Comparison of ENCODE assay signal across 8 cellular contexts in the genomic region with DNA sequence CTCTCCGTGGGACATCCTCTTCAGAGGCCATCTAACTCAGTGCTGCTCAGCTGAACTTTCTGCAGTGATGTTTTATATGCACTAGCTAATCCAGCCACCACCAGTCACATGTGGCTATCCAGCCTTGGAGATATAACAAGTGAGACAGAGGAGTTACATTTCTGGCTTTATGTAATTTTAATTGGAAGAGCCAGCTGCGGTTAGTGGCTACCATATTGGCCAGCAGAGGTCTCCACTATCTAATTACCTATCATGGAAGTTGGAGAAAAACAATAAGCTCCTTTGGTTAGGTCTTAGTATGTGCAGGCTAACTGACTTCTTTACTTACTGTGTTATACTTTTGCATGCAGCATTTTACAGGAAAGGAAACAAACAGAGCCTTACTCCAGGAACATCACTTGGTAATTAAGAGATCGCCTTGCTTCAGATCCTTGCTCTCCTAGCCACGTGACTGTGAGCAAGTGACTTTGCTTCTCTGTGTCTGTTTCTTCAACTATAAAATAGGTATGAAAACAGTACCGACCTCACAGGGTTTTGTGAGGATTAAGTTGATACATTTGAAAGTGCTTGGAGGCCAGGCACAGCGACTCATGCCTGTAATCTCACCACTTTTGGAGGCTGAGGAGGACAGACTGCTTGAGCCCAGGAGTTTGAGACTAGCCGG. TPM values are rescaled to one million over a fixed set of nuclear protein-coding genes. Genes with fewer than 3 reads are reported as not detected.
DNase-seq lines count a peak whose midpoint lies in the region; FAIRE-seq and TF ChIP-seq lines count a peak whose summit lies in the region.

No MANE protein-coding gene starts in this region.

- peak overlapping the region; percentile 59 for H3K4me3 Mint-ChIP-seq in type B pancreatic cell
- H3K4me3 Mint-ChIP-seq in T-helper 2 cell treated with Interferon-gamma antibody and Interleukin-4, amounts not matched to agents 5 μg/mL and 100 μg/mL, for 36 hours: no peak overlapping the region

- H3K36me3 Mint-ChIP-seq in type B pancreatic cell: no peaks in the 10 kb centered on the region
- H3K36me3 Mint-ChIP-seq in T-helper 2 cell treated with Interferon-gamma antibody and Interleukin-4, amounts not matched to agents 5 μg/mL and 100 μg/mL, for 36 hours (ENCODE audit: low read depth): peaks cover 2% of the 10 kb centered on the region

- H3K4me1 ChIP-seq in ascending aorta (no peaks in the 10 kb centered on the region), keratinocyte (ENCODE audit: control insufficient read depth, extremely low read depth, insufficient read depth, low read length) (peaks cover 19% of the 10 kb centered on the region)

- TF ChIP-seq CTCF in 22Rv1 (IDR thresholded peaks at IDR 0.05) (peak; percentile 87), ascending aorta (IDR thresholded peaks at IDR 0.05) (peak in 2 of 3 experiments; percentile 15 to 38), keratinocyte (optimal IDR thresholded peaks at IDR 0.05 in 1 of 3, IDR thresholded peaks at IDR 0.05 in 1 of 3, conservative IDR thresholded peaks at IDR 0.05 in 1 of 3; ENCODE audit: extremely low read depth in 1 of 3, insufficient read depth in 2 of 3, low read length in 3 of 3) (peak; percentile 45 to 78 (median 65)), type B pancreatic cell (conservative IDR thresholded peaks at IDR 0.05) (peak; percentile 80)

- H3K79me2 ChIP-seq in keratinocyte (ENCODE audit: control insufficient read depth, insufficient read depth, low read length): no peaks in the 10 kb centered on the region

- H3K9me1 ChIP-seq in keratinocyte (ENCODE audit: control insufficient read depth, extremely low read depth, insufficient read depth, low read length): no peaks in the 10 kb centered on the region

- H3K27me3 ChIP-seq in ascending aorta (no peaks in the 10 kb centered on the region), keratinocyte (ENCODE audit: control insufficient read depth, extremely low read depth, insufficient read depth, low read length) (peaks cover 10% of the 10 kb centered on the region)

- no peak overlapping the region for H3K4me3 ChIP-seq in ascending aorta
- no peak overlapping the region for H3K4me3 ChIP-seq in keratinocyte (ENCODE audit: control insufficient read depth in 2 of 3, extremely low read depth in 1 of 3, insufficient read depth in 2 of 3, low read depth in 1 of 3, low read length in 3 of 3)

- peak overlapping the region; percentile 41 for H3K27ac Mint-ChIP-seq in type B pancreatic cell
- H3K27ac Mint-ChIP-seq in T-helper 2 cell treated with Interferon-gamma antibody and Interleukin-4, amounts not matched to agents 5 μg/mL and 100 μg/mL, for 36 hours: no peak overlapping the region

- FAIRE-seq in keratinocyte (lab: Jason Lieb, UNC): peak; percentile 78

- no peaks in the 10 kb centered on the region for H4K20me1 ChIP-seq in keratinocyte (ENCODE audit: control insufficient read depth, extremely low read depth, insufficient read depth, low read length)

- H3K36me3 ChIP-seq in ascending aorta: no peaks in the 10 kb centered on the region
- H3K36me3 ChIP-seq in keratinocyte (ENCODE audit: control insufficient read depth in 2 of 2, extremely low read depth in 1 of 2, insufficient read depth in 2 of 2, low read length in 2 of 2): peaks cover 0 to 6% of the 10 kb centered on the region in 2 experiments

- H3K4me2 ChIP-seq in keratinocyte (ENCODE audit: control insufficient read depth, extremely low read depth, insufficient read depth, low read depth, low read length): no peak overlapping the region

- no peaks in the 10 kb centered on the region for H3K4me1 Mint-ChIP-seq in type B pancreatic cell (ENCODE audit: unreplicated experiment)
- H3K4me1 Mint-ChIP-seq in T-helper 2 cell treated with Interferon-gamma antibody and Interleukin-4, amounts not matched to agents 5 μg/mL and 100 μg/mL, for 36 hours (ENCODE audit: low read depth): peaks cover 2% of the 10 kb centered on the region

- H3K9me3 ChIP-seq in ascending aorta (no peaks in the 10 kb centered on the region), keratinocyte (ENCODE audit: control insufficient read depth, low read depth, low read length) (no peaks in the 10 kb centered on the region)

- DNase-seq in ELR (ENCODE audit: low read depth): peak; percentile 61
- peak; percentile 27 for DNase-seq in NCI-H146 treated with DMSO at 0.1 percent for 48 hours (lab: John Stamatoyannopoulos, UW; ENCODE audit: unreplicated experiment)
- no peak for DNase-seq in ascending aorta (ENCODE audit: low spot score in 2 of 2)
- no peak for DNase-seq in keratinocyte (ENCODE audit: low read depth, low spot score)
- no peak for DNase-seq in type B pancreatic cell (ENCODE audit: extremely low spot score, unreplicated experiment)
- no peak for DNase-seq in T-helper 2 cell treated with Interferon-gamma antibody and Interleukin-4, amounts not matched to agents 5 μg/mL and 100 μg/mL, for 36 hours (ENCODE audit: low spot score)
- DNase-seq in GM19238 (ENCODE audit: insufficient read length, low spot score): no peak

- intact Hi-C loops in ascending aorta (cut with DNase I): no loop called here

- H3K27ac ChIP-seq in 22Rv1 (peak overlapping the region; percentile 50), ascending aorta (no peak overlapping the region), keratinocyte (ENCODE audit: control insufficient read depth, insufficient read depth, low read length) (no peak overlapping the region)

- H3K27me3 Mint-ChIP-seq in type B pancreatic cell: peaks cover 73% of the 10 kb centered on the region
- H3K27me3 Mint-ChIP-seq in T-helper 2 cell treated with Interferon-gamma antibody and Interleukin-4, amounts not matched to agents 5 μg/mL and 100 μg/mL, for 36 hours (ENCODE audit: low read depth): peaks cover 40% of the 10 kb centered on the region

- H3K9me3 Mint-ChIP-seq in type B pancreatic cell: no peaks in the 10 kb centered on the region
- H3K9me3 Mint-ChIP-seq in T-helper 2 cell treated with Interferon-gamma antibody and Interleukin-4, amounts not matched to agents 5 μg/mL and 100 μg/mL, for 36 hours: no peaks in the 10 kb centered on the region

- dilution Hi-C loops in keratinocyte (cut with MboI; ENCODE audit: extremely low pct_ligation_motif_present, low sequenced_read_pairs): no loop called here

- no peak overlapping the region for H2AFZ ChIP-seq in keratinocyte (ENCODE audit: control insufficient read depth, low read length)

- H3K9ac ChIP-seq in keratinocyte (ENCODE audit: control insufficient read depth, extremely low read depth, insufficient read depth, low read length): no peak overlapping the region

RNA-seq across cellular contexts. Expression of a gene that starts 1.6 kb away (rescaled TPM):
- total RNA-seq in ascending aorta (1.6 TPM), type B pancreatic cell (ENCODE audit: low replicate concordance) (1.8 and 2.2 TPM in 2 replicates)
- polyA plus RNA-seq in keratinocyte: 56.3 to 97.5 TPM (median 95.3 TPM) in 3 replicates
- 229 TPM for polyA plus RNA-seq in keratinocyte (2011; ENCODE audit: low read depth)
- 130 and 165 TPM in 2 replicates for polyA plus RNA-seq in keratinocyte (2011; cell fraction: cytosol; rRNA removed)
- polyA plus RNA-seq in keratinocyte (2011; cell fraction: nucleus; rRNA removed): 213 and 216 TPM in 2 replicates
- 105 and 359 TPM in 2 replicates for polyA plus RNA-seq in keratinocyte (2012; ENCODE audit: low replicate concordance)
- polyA minus RNA-seq in keratinocyte: 56.9 to 212 TPM (median 115 TPM) in 3 replicates
- 217 TPM for polyA minus RNA-seq in keratinocyte (2011; cell fraction: cytosol; rRNA and poly(A)+ RNA removed)
- polyA minus RNA-seq in keratinocyte (2011; cell fraction: nucleus; rRNA and poly(A)+ RNA removed): 112 and 176 TPM in 2 replicates

RNA-seq across cellular contexts. Expression of a gene that starts 5.3 kb away (rescaled TPM):
- total RNA-seq in ascending aorta (not detected), type B pancreatic cell (ENCODE audit: low replicate concordance) (1.3 and 1.4 TPM in 2 replicates)
- polyA plus RNA-seq in keratinocyte: 12.8 to 39.0 TPM (median 18.0 TPM) in 3 replicates
- polyA plus RNA-seq in keratinocyte (2011; ENCODE audit: low read depth): 70.5 TPM
- polyA plus RNA-seq in keratinocyte (2011; cell fraction: cytosol; rRNA removed): 29.1 and 35.1 TPM in 2 replicates
- polyA plus RNA-seq in keratinocyte (2011; cell fraction: nucleus; rRNA removed): 57.0 and 68.1 TPM in 2 replicates
- polyA plus RNA-seq in keratinocyte (2012; ENCODE audit: low replicate concordance): 16.1 and 182 TPM in 2 replicates
- 8.1 to 22.2 TPM (median 10.7 TPM) in 3 replicates for polyA minus RNA-seq in keratinocyte
- 38.9 TPM for polyA minus RNA-seq in keratinocyte (2011; cell fraction: cytosol; rRNA and poly(A)+ RNA removed)
- 14.5 and 16.5 TPM in 2 replicates for polyA minus RNA-seq in keratinocyte (2011; cell fraction: nucleus; rRNA and poly(A)+ RNA removed)

RNA-seq across cellular contexts. Expression of a gene that starts 13.7 kb away (rescaled TPM):
- total RNA-seq in ascending aorta (not detected), type B pancreatic cell (ENCODE audit: low replicate concordance) (0.83 and 1.6 TPM in 2 replicates)
- not detected in 3 replicates for polyA plus RNA-seq in keratinocyte
- not detected for polyA plus RNA-seq in keratinocyte (2011; ENCODE audit: low read depth)
- not detected in 2 replicates for polyA plus RNA-seq in keratinocyte (2011; cell fraction: cytosol; rRNA removed)
- not detected in 2 replicates for polyA plus RNA-seq in keratinocyte (2011; cell fraction: nucleus; rRNA removed)
- not detected in 2 replicates for polyA plus RNA-seq in keratinocyte (2012; ENCODE audit: low replicate concordance)
- not detected in 3 replicates for polyA minus RNA-seq in keratinocyte
- not detected for polyA minus RNA-seq in keratinocyte (2011; cell fraction: cytosol; rRNA and poly(A)+ RNA removed)
- not detected in 2 replicates for polyA minus RNA-seq in keratinocyte (2011; cell fraction: nucleus; rRNA and poly(A)+ RNA removed)

RNA-seq across cellular contexts. Expression of a gene that starts 19.7 kb away (rescaled TPM):
- total RNA-seq in ascending aorta (not detected), type B pancreatic cell (ENCODE audit: low replicate concordance) (2.6 and 12.0 TPM in 2 replicates)
- 88.8 to 232 TPM (median 118 TPM) in 3 replicates for polyA plus RNA-seq in keratinocyte
- polyA plus RNA-seq in keratinocyte (2011; ENCODE audit: low read depth): 465 TPM
- polyA plus RNA-seq in keratinocyte (2011; cell fraction: cytosol; rRNA removed): 101 and 121 TPM in 2 replicates
- 103 and 104 TPM in 2 replicates for polyA plus RNA-seq in keratinocyte (2011; cell fraction: nucleus; rRNA removed)
- 205 and 602 TPM in 2 replicates for polyA plus RNA-seq in keratinocyte (2012; ENCODE audit: low replicate concordance)
- 75.5 to 165 TPM (median 104 TPM) in 3 replicates for polyA minus RNA-seq in keratinocyte
- 82.9 TPM for polyA minus RNA-seq in keratinocyte (2011; cell fraction: cytosol; rRNA and poly(A)+ RNA removed)
- 61.0 and 75.9 TPM in 2 replicates for polyA minus RNA-seq in keratinocyte (2011; cell fraction: nucleus; rRNA and poly(A)+ RNA removed)

RNA-seq across cellular contexts. Expression of a gene that starts 37.4 kb away (rescaled TPM):
- total RNA-seq in ascending aorta: not detected
- 22.4 to 33.8 TPM (median 29.2 TPM) in 3 replicates for polyA plus RNA-seq in keratinocyte
- 140 TPM for polyA plus RNA-seq in keratinocyte (2011; ENCODE audit: low read depth)
- polyA plus RNA-seq in keratinocyte (2011; cell fraction: cytosol; rRNA removed): 27.6 and 59.2 TPM in 2 replicates
- 89.8 and 155 TPM in 2 replicates for polyA plus RNA-seq in keratinocyte (2011; cell fraction: nucleus; rRNA removed)
- 36.2 and 757 TPM in 2 replicates for polyA plus RNA-seq in keratinocyte (2012; ENCODE audit: low replicate concordance)
- polyA minus RNA-seq in keratinocyte: 11.1 to 66.6 TPM (median 14.4 TPM) in 3 replicates
- polyA minus RNA-seq in keratinocyte (2011; cell fraction: cytosol; rRNA and poly(A)+ RNA removed): 16.1 TPM
- 39.9 and 57.8 TPM in 2 replicates for polyA minus RNA-seq in keratinocyte (2011; cell fraction: nucleus; rRNA and poly(A)+ RNA removed)
- 0.36 TPM in 1 of 2 replicates, not detected in the other for total RNA-seq in type B pancreatic cell (ENCODE audit: low replicate concordance)

Comparison
In these comparisons a context has a peak if more than half of its experiments do, and no peak if none do; other contexts are left out.
1. CTCF ChIP-seq: peak in every context shown above with its lines; median percentile 87 in 22Rv1; 80 in type B pancreatic cell; 65 in keratinocyte; 26 in ascending aorta.
2. DNase-seq: peak in ELR (single experiment) and NCI-H146 treated with DMSO at 0.1 percent for 48 hours (single experiment); none in ascending aorta (0 of 2), keratinocyte (single experiment), type B pancreatic cell (single experiment), T-helper 2 cell treated with Interferon-gamma antibody and Interleukin-4, amounts not matched to agents 5 μg/mL and 100 μg/mL, for 36 hours (single experiment) and GM19238 (single experiment).